In the genomic region with DNA sequence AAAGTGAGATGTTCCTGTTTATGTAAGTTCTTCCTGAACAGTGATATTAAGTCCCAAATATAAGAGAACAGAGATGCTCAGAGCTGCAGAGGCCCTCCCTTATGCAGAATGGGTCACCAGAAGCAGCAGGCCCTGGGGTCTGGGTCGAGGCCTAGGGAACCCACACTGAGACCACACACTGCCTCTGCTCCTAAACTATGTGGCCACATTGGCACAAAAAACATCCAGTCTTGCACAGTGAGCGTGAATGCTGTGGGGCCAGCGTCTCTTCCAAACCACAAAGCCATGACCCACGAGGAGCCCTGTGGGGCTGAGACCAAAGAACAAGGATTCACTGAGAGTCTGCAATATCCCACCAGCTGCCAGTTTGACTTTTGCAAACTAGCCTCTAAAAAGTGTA, we compare ENCODE assay signal across 28 cellular contexts. TPM values are rescaled to one million over a fixed set of nuclear protein-coding genes. Genes with fewer than 3 reads are reported as not detected.
A peak's percentile ranks its signal among the peaks of the same experiment; 100 is the strongest.
DNase-seq lines count a peak whose midpoint lies in the region; ATAC-seq and TF ChIP-seq lines count a peak whose summit lies in the region.
"Had no signal": no experiment of that assay in that cellular context is flagged by ENCODE, and none has a peak within 500 bp of the region (broad histone marks: within the 10 kb centered on the region; RNA-seq: fewer than 3 reads in every experiment).

No MANE protein-coding gene starts in this region.

- no peak for TF ChIP-seq POLR2A in testis (IDR thresholded peaks at IDR 0.05)

- no peaks in the 10 kb centered on the region for H3K9me3 ChIP-seq in CD4-positive, alpha-beta memory T cell (ENCODE audit: control insufficient read depth in 1 of 2, low read length in 2 of 2)
- H3K9me3 ChIP-seq in testis = no peaks in the 10 kb centered on the region
- H3K9me3 ChIP-seq: gastroesophageal sphincter, pancreas, thoracic aorta had no signal

- TF ChIP-seq CTCF in astrocyte of the cerebellum (IDR thresholded peaks at IDR 0.05; ENCODE audit: low read depth, low read length, missing control alignments) (no peak), testis (IDR thresholded peaks at IDR 0.05) (no peak)

- H3K4me1 ChIP-seq in CD4-positive, alpha-beta memory T cell (ENCODE audit: insufficient read depth, low read length) = peaks cover 82% of the 10 kb centered on the region
- H3K4me1 ChIP-seq in testis = peaks cover 3% of the 10 kb centered on the region
- H3K4me1 ChIP-seq: gastroesophageal sphincter, pancreas had no signal

- no peaks in the 10 kb centered on the region for H3K27me3 Mint-ChIP-seq in CD4-positive, alpha-beta memory T cell
- H3K27me3 Mint-ChIP-seq: natural killer cell treated with Interleukin-12 subunit alpha and Interleukin-12 subunit beta and Interleukin-15 and Interleukin-18, amount 100 ng/mL, for 72 hours had no signal

- no peak overlapping the region for H3K4me3 ChIP-seq in CD4-positive, alpha-beta memory T cell (ENCODE audit: low read length in 2 of 2)
- H3K4me3 ChIP-seq in astrocyte of the cerebellum (ENCODE audit: low read depth, low read length) (no peak overlapping the region), testis (no peak overlapping the region)
- H3K4me3 ChIP-seq: BLaER1 treated with 17β-estradiol and CSF1 and Interleukin-3, amounts not matched to agents 10 nM and 100 nM; gastroesophageal sphincter; pancreas; thoracic aorta had no signal

- no peak for ATAC-seq in HG03045 (IDR thresholded peaks at IDR 0.05; ENCODE audit: unreplicated experiment)
- ATAC-seq: gastroesophageal sphincter; natural killer cell treated with Interleukin-12 subunit alpha and Interleukin-12 subunit beta and Interleukin-15 and Interleukin-18, amount 100 ng/mL, for 72 hours; pancreas had no signal

- peak overlapping the region; percentile 22 to 98 (median 63) for H3K27ac Mint-ChIP-seq in CD4-positive, alpha-beta memory T cell
- H3K27ac Mint-ChIP-seq: natural killer cell treated with Interleukin-12 subunit alpha and Interleukin-12 subunit beta and Interleukin-15 and Interleukin-18, amount 100 ng/mL, for 72 hours had no signal

- H3K27ac ChIP-seq in CD4-positive, alpha-beta memory T cell (ENCODE audit: low read depth, low read length) = no peak overlapping the region
- H3K27ac ChIP-seq in testis = no peak overlapping the region
- H3K27ac ChIP-seq: BLaER1 treated with 17β-estradiol and CSF1 and Interleukin-3, amounts not matched to agents 10 nM and 100 nM; gastroesophageal sphincter; pancreas; thoracic aorta; WERI-Rb-1 had no signal

- POLR2A ChIA-PET in CD4-positive, alpha-beta memory T cell (lab: Charles Lee; ENCODE audit: partially characterized antibody) = interaction anchor here (1.3 to 7.4 kb wide), 2 partner anchors 12 to 26 kb away, joined by 5 to 66 read pairs; a partner anchor contains a TSS

- H3K4me1 Mint-ChIP-seq in CD4-positive, alpha-beta memory T cell = peaks cover 33 to 86% (median 56%) of the 10 kb centered on the region in 4 donors

- peaks cover 54 to 65% of the 10 kb centered on the region in 2 donors for H3K36me3 Mint-ChIP-seq in CD4-positive, alpha-beta memory T cell

- no peak for DNase-seq in CD4-positive, alpha-beta memory T cell
- DNase-seq in EL (peak; percentile 51), astrocyte of the cerebellum (ENCODE audit: low read depth) (peak; percentile 89), fibroblast of peridontal ligament (ENCODE audit: extremely low read depth) (peak; percentile 67), testis (no peak), DMS79 treated with DMSO at 0.1 percent for 48 hours (lab: John Stamatoyannopoulos, UW) (no peak)
- DNase-seq: activated CD8-positive, alpha-beta memory T cell treated with anti-CD3 and anti-CD28 coated beads, Interleukin-2, amount 50 U/mL, for 4 hours; activated effector memory CD4-positive, alpha-beta T cell treated with anti-CD3 and anti-CD28 coated beads, Interleukin-2, amount 50 U/mL, for 16 hours; effector CD4-positive, alpha-beta T cell; H7; kidney; NCI-H1105; NCI-H2029 treated with DMSO at 0.1 percent for 48 hours; NCI-H2227 treated with DMSO at 0.1 percent for 48 hours; NCI-H748 treated with DMSO at 0.1 percent for 48 hours; pancreas; stimulated activated CD4-positive, alpha-beta T cell treated with anti-CD3 and anti-CD28 coated beads, Interleukin-4, amount 100 ng/mL, for 24 hours; stimulated activated naive CD4-positive, alpha-beta T cell treated with Interleukin-2 at 50 U/mL for 16 hours; WERI-Rb-1 had no signal

- intact Hi-C loops in CD4-positive, alpha-beta memory T cell (cut with micrococcal nuclease) = no loop called here
- intact Hi-C loops in testis (cut with DNase I; ENCODE audit: low total_unique reads) = no loop called here

- no peaks in the 10 kb centered on the region for H3K27me3 ChIP-seq in CD4-positive, alpha-beta memory T cell (ENCODE audit: insufficient read depth, low read length)
- H3K27me3 ChIP-seq in testis = no peaks in the 10 kb centered on the region
- H3K27me3 ChIP-seq: BLaER1 treated with 17β-estradiol and CSF1 and Interleukin-3, amounts not matched to agents 10 nM and 100 nM; gastroesophageal sphincter; pancreas had no signal

- peaks cover 0 to 5% (median 0%) of the 10 kb centered on the region in 8 donors for H3K9me3 Mint-ChIP-seq in CD4-positive, alpha-beta memory T cell
- H3K9me3 Mint-ChIP-seq: natural killer cell treated with Interleukin-12 subunit alpha and Interleukin-12 subunit beta and Interleukin-15 and Interleukin-18, amount 100 ng/mL, for 72 hours had no signal

- in situ Hi-C loops in astrocyte of the cerebellum (cut with HindIII; ENCODE audit: low sequenced_read_pairs) = no loop called here

- H3K4me3 Mint-ChIP-seq in CD4-positive, alpha-beta memory T cell = no peak overlapping the region
- H3K4me3 Mint-ChIP-seq: natural killer cell treated with Interleukin-12 subunit alpha and Interleukin-12 subunit beta and Interleukin-15 and Interleukin-18, amount 100 ng/mL, for 72 hours had no signal

- H3K36me3 ChIP-seq in CD4-positive, alpha-beta memory T cell (ENCODE audit: insufficient read depth, low read length) = peaks cover 56% of the 10 kb centered on the region
- no peaks in the 10 kb centered on the region for H3K36me3 ChIP-seq in testis (ENCODE audit: low read depth, missing control alignments)

- 81 to 94% methylated on average over 2 to 4 of the region's 4 CpGs for WGBS in testis, 2 donors

- CTCF ChIA-PET in CD4-positive, alpha-beta memory T cell (lab: Charles Lee; ENCODE audit: partially characterized antibody) = no interaction called here

RNA-seq across cellular contexts. Expression of a gene that starts 23.6 kb away (rescaled TPM):
- not detected for total RNA-seq in CD4-positive, alpha-beta memory T cell
- polyA plus RNA-seq in CD4-positive, alpha-beta memory T cell = under 1 TPM in 1 of 2 donors, not detected in 1; 0.32 TPM
- under 1 TPM; 0.63 to 0.81 TPM for total RNA-seq in testis
- 0.42 TPM for polyA plus RNA-seq in testis (ENCODE audit: insufficient read depth, low read depth, low replicate concordance)
- total RNA-seq: cerebellum; gastroesophageal sphincter; H7; kidney; lower leg skin; natural killer cell treated with Interleukin-12 subunit alpha and Interleukin-12 subunit beta and Interleukin-15 and Interleukin-18, amount 100 ng/mL, for 72 hours; pancreas; thoracic aorta had no signal
- polyA plus RNA-seq: AG04450, esophagus had no signal

RNA-seq across cellular contexts. Expression of a gene that starts 26.4 kb away (rescaled TPM):
- total RNA-seq in CD4-positive, alpha-beta memory T cell = 10 to 100 TPM; 78.2 to 79.8 TPM
- polyA plus RNA-seq in CD4-positive, alpha-beta memory T cell = 100 to 1,000 TPM in 1 of 2 donors, 10 to 100 TPM in 1; 84.8 to 100 TPM
- 10 to 100 TPM; 72.2 to 73.4 TPM for total RNA-seq in testis
- 130 TPM for polyA plus RNA-seq in testis (ENCODE audit: insufficient read depth, low read depth, low replicate concordance)

RNA-seq across cellular contexts. Expression of a gene that starts 27.4 kb away (rescaled TPM):
- 10 to 100 TPM; 75.5 to 80.0 TPM for total RNA-seq in CD4-positive, alpha-beta memory T cell
- polyA plus RNA-seq in CD4-positive, alpha-beta memory T cell = 10 to 100 TPM; 59.8 to 72.8 TPM
- 100 to 1,000 TPM; 152 to 168 TPM for total RNA-seq in testis
- 103 TPM for polyA plus RNA-seq in testis (ENCODE audit: insufficient read depth, low read depth, low replicate concordance)

RNA-seq across cellular contexts. Expression of a gene that starts 59.4 kb away (rescaled TPM):
- total RNA-seq in CD4-positive, alpha-beta memory T cell = not detected
- polyA plus RNA-seq in CD4-positive, alpha-beta memory T cell = not detected
- total RNA-seq in testis = 10 to 100 TPM; 19.9 to 33.7 TPM
- 31.9 TPM for polyA plus RNA-seq in testis (ENCODE audit: insufficient read depth, low read depth, low replicate concordance)
- total RNA-seq: natural killer cell treated with Interleukin-12 subunit alpha and Interleukin-12 subunit beta and Interleukin-15 and Interleukin-18, amount 100 ng/mL, for 72 hours had no signal

Comparison
In these comparisons a context has a peak if more than half of its experiments do, and no peak if none do; other contexts are left out.
1. DNase-seq: peak in EL (single experiment), astrocyte of the cerebellum (single experiment) and fibroblast of peridontal ligament (single experiment); none in CD4-positive, alpha-beta memory T cell (0 of 5), testis (single experiment) and DMS79 treated with DMSO at 0.1 percent for 48 hours (single experiment).